Comparison of ENCODE assay signal across 9 cellular contexts in the genomic region with DNA sequence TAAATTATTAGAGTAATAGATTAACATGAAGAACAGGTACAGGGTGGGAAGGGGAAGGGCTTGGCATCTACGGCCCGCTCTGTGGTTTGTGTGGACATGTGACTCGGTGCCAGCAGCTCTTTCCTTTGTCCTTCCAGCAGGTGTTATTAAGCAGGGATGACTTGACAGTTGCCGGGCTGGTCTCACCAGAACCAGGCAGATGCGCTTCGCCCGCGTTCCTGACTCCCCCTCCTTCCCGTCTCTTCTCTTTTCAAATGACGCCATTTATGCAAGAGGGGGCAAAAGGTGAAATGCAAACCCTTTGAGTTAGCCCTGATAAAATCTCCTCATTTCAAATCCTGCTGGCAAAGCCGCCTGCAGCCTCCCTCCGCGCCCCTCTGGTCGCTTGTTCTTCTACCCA. TPM values are rescaled to one million over a fixed set of nuclear protein-coding genes. Genes with fewer than 3 reads are reported as not detected.
DNase-seq lines count a peak whose midpoint lies in the region; ATAC-seq and TF ChIP-seq lines count a peak whose summit lies in the region.
"Had no signal": no experiment of that assay in that cellular context is flagged by ENCODE, and none has a peak within 500 bp of the region (broad histone marks: within the 10 kb centered on the region; RNA-seq: fewer than 3 reads in every experiment).

No MANE protein-coding gene starts in this region.

- no peak overlapping the region for H4K5ac ChIP-seq in IMR-90 (ENCODE audit: low read depth, low read length)

- H3K23ac ChIP-seq in IMR-90 (ENCODE audit: low read depth, low read length) = no peak overlapping the region
- H3K23ac ChIP-seq in trophoblast cell (ENCODE audit: low read length) = no peak overlapping the region

- in situ Hi-C loops in IMR-90 (cut with MboI; ENCODE audit: low sequenced_read_pairs) = no loop called here

- H2AK5ac ChIP-seq in IMR-90 (ENCODE audit: low read depth, low read length) = no peak overlapping the region
- H2AK5ac ChIP-seq in trophoblast cell (ENCODE audit: low read length) = no peak overlapping the region

- H3K4me3 ChIP-seq in IMR-90 (ENCODE audit: insufficient read depth, low read depth, low read length) (no peak overlapping the region), trophoblast cell (ENCODE audit: low read depth, low read length) (no peak overlapping the region)

- no peaks in the 10 kb centered on the region for H3K9me1 ChIP-seq in IMR-90 (ENCODE audit: insufficient read depth, low read length)

- peaks cover 14% of the 10 kb centered on the region for H3K27me3 ChIP-seq in IMR-90 (ENCODE audit: control insufficient read depth, insufficient read depth, low read length)
- no peaks in the 10 kb centered on the region for H3K27me3 ChIP-seq in trophoblast cell (ENCODE audit: insufficient read depth, low read length)

- H3K27me3 Mint-ChIP-seq in activated naive CD4-positive, alpha-beta T cell treated with anti-CD3 and anti-CD28 coated beads, Interleukin-2, amount 10 ng/mL, durations not matched to agents 7 days and 5 days = no peaks in the 10 kb centered on the region

- H4K8ac ChIP-seq in IMR-90 (ENCODE audit: low read depth in 2 of 2, low read length in 2 of 2) (no peak overlapping the region), trophoblast cell (ENCODE audit: low read depth, low read length) (no peak overlapping the region)

- no peak overlapping the region for H3K56ac ChIP-seq in IMR-90 (ENCODE audit: extremely low read depth, insufficient read depth, low read length)

- H3K4ac ChIP-seq in IMR-90 (ENCODE audit: low read depth, low read length) (no peak overlapping the region), trophoblast cell (ENCODE audit: low read depth, low read length) (no peak overlapping the region)

- intact Hi-C loops in IMR-90 (cut with micrococcal nuclease) = no loop called here

- peak overlapping the region; percentile 99 for H3K27ac Mint-ChIP-seq in activated naive CD4-positive, alpha-beta T cell treated with anti-CD3 and anti-CD28 coated beads, Interleukin-2, amount 10 ng/mL, durations not matched to agents 7 days and 5 days
- H3K27ac Mint-ChIP-seq: H9 had no signal

- no peaks in the 10 kb centered on the region for H3K9me3 Mint-ChIP-seq in activated naive CD4-positive, alpha-beta T cell treated with anti-CD3 and anti-CD28 coated beads, Interleukin-2, amount 10 ng/mL, durations not matched to agents 7 days and 5 days

- H3K79me2 ChIP-seq in trophoblast cell (ENCODE audit: control insufficient read depth, insufficient read depth, low read length, poor library complexity) = no peaks in the 10 kb centered on the region

- H3K9me3 ChIP-seq in IMR-90 (ENCODE audit: control insufficient read depth, insufficient read depth, low read length) = no peaks in the 10 kb centered on the region
- peaks cover 2% of the 10 kb centered on the region for H3K9me3 ChIP-seq in trophoblast cell (ENCODE audit: insufficient read depth, low read depth, low read length)

- H3K4me2 ChIP-seq in IMR-90 (ENCODE audit: low read depth, low read length) (no peak overlapping the region), trophoblast cell (ENCODE audit: low read length) (no peak overlapping the region)

- TF ChIP-seq CTCF in IMR-90 (conservative IDR thresholded peaks at IDR 0.05; ENCODE audit: low read depth, low read length) = no peak

- H4K91ac ChIP-seq in IMR-90 (ENCODE audit: insufficient read depth, low read depth, low read length) (no peak overlapping the region), trophoblast cell (ENCODE audit: low read depth, low read length) (no peak overlapping the region)

- dilution Hi-C loops in IMR-90 (cut with HindIII; ENCODE audit: low sequenced_read_pairs, unreplicated experiment) = no loop called here

- POLR2A ChIA-PET in IMR-90 (lab: Charles Lee; ENCODE audit: unreplicated experiment) = no interaction called here

- H3K36me3 ChIP-seq in IMR-90 (ENCODE audit: control insufficient read depth, insufficient read depth, low read length) (no peaks in the 10 kb centered on the region), trophoblast cell (ENCODE audit: control insufficient read depth in 1 of 2, insufficient read depth in 2 of 2, low read length in 2 of 2) (no peaks in the 10 kb centered on the region)

- no peak overlapping the region for H4K12ac ChIP-seq in trophoblast cell (ENCODE audit: low read depth, low read length)

- H3K9ac ChIP-seq in IMR-90 (ENCODE audit: low read depth, low read length) (no peak overlapping the region), trophoblast cell (ENCODE audit: low read length) (no peak overlapping the region)

- no peak overlapping the region for H2BK15ac ChIP-seq in IMR-90 (ENCODE audit: low read depth, low read length)

- H2AK9ac ChIP-seq in IMR-90 (replicated peaks; ENCODE audit: low read depth, low read length, poor library complexity) = peak overlapping the region; percentile 28

- H3K27ac ChIP-seq in IMR-90 (ENCODE audit: insufficient read depth, low read length) (no peak overlapping the region), trophoblast cell (ENCODE audit: low read depth, low read length) (no peak overlapping the region)

- no peak overlapping the region for H3K14ac ChIP-seq in IMR-90 (replicated peaks; ENCODE audit: low read depth, low read length)
- H3K14ac ChIP-seq in trophoblast cell (ENCODE audit: low read length) = no peak overlapping the region

- no peak overlapping the region for H2BK12ac ChIP-seq in trophoblast cell (ENCODE audit: low read length)

- H2AFZ ChIP-seq in IMR-90 (replicated peaks; ENCODE audit: low read length, poor library complexity) (no peak overlapping the region), trophoblast cell (ENCODE audit: insufficient read depth, low read length, poor library complexity) (no peak overlapping the region)

- peaks cover 83% of the 10 kb centered on the region for H3K4me1 Mint-ChIP-seq in activated naive CD4-positive, alpha-beta T cell treated with anti-CD3 and anti-CD28 coated beads, Interleukin-2, amount 10 ng/mL, durations not matched to agents 7 days and 5 days

- CTCF ChIA-PET in IMR-90 (lab: Yijun Ruan, JAX) = no interaction called here
- CTCF ChIA-PET in activated naive CD4-positive, alpha-beta T cell treated with anti-CD3 and anti-CD28 coated beads, Interleukin-2, amount 10 ng/mL, durations not matched to agents 7 days and 5 days (lab: Charles Lee) = interaction anchor here (5.6 kb wide), 1 partner anchor 39 kb away, joined by 38 read pairs; a partner anchor contains a TSS

- no peak for TF ChIP-seq RAD21 in IMR-90 (IDR thresholded peaks at IDR 0.05; ENCODE audit: low read length)

- TF ChIP-seq POLR2A in IMR-90 (IDR thresholded peaks at IDR 0.05; ENCODE audit: low read depth, low read length) = no peak

- ATAC-seq in IMR-90 (ENCODE audit: low read depth) = no peak
- no peak for ATAC-seq in GM19023 (IDR thresholded peaks at IDR 0.05; ENCODE audit: unreplicated experiment)

- H3K79me1 ChIP-seq in IMR-90 (ENCODE audit: low read depth in 1 of 2, low read length in 2 of 2) = no peaks in the 10 kb centered on the region
- H3K79me1 ChIP-seq in trophoblast cell (ENCODE audit: low read length) = peaks cover 2% of the 10 kb centered on the region

- H3K18ac ChIP-seq in IMR-90 (ENCODE audit: low read depth, low read length) = no peak overlapping the region
- H3K18ac ChIP-seq in trophoblast cell (ENCODE audit: low read length) = no peak overlapping the region

- peak overlapping the region; percentile 86 for H3K4me3 Mint-ChIP-seq in activated naive CD4-positive, alpha-beta T cell treated with anti-CD3 and anti-CD28 coated beads, Interleukin-2, amount 10 ng/mL, durations not matched to agents 7 days and 5 days
- H3K4me3 Mint-ChIP-seq: H9 had no signal

- H4K20me1 ChIP-seq in IMR-90 (ENCODE audit: insufficient read depth, low read length) = no peaks in the 10 kb centered on the region

- no TSS peak for BruUV-seq in IMR-90 (replicated peaks; lab: Mats Ljungman, UMichigan)

- H3K36me3 Mint-ChIP-seq in activated naive CD4-positive, alpha-beta T cell treated with anti-CD3 and anti-CD28 coated beads, Interleukin-2, amount 10 ng/mL, durations not matched to agents 7 days and 5 days = peaks cover 22% of the 10 kb centered on the region

- H3K4me1 ChIP-seq in IMR-90 (ENCODE audit: control insufficient read depth, insufficient read depth, low read length) (no peaks in the 10 kb centered on the region), trophoblast cell (ENCODE audit: control insufficient read depth in 1 of 2, insufficient read depth in 2 of 2, low read length in 2 of 2) (peaks cover 8 to 14% of the 10 kb centered on the region in 2 experiments)

- H2BK120ac ChIP-seq in IMR-90 (ENCODE audit: low read depth, low read length) = no peak overlapping the region
- no peak overlapping the region for H2BK120ac ChIP-seq in trophoblast cell (ENCODE audit: insufficient read depth, low read length, poor library complexity)

- WGBS in IMR-90 (ENCODE audit: extremely low coverage in 2 of 2, insufficient read length in 1 of 2), 2 experiments = no CpG with 5 or more reads among the region's 14 CpGs
- no CpG with 5 or more reads among the region's 14 CpGs for WGBS in trophoblast cell (ENCODE audit: extremely low coverage, insufficient coverage, insufficient read length)

- no peak overlapping the region for H2BK20ac ChIP-seq in IMR-90 (ENCODE audit: low read depth, low read length)

- no peak for DNase-seq in IMR-90
- DNase-seq in NCI-H510A treated with DMSO at 0.1 percent for 48 hours (lab: John Stamatoyannopoulos, UW) = peak; percentile 84
- peak; percentile 47 for DNase-seq in activated naive CD4-positive, alpha-beta T cell treated with anti-CD3 and anti-CD28 coated beads, Interleukin-2, amount 10 ng/mL, durations not matched to agents 7 days and 5 days
- DNase-seq in trophoblast cell = peak; percentile 80 to 87
- DNase-seq in HuH-7 (ENCODE audit: low spot score) = no peak
- no peak for DNase-seq in germinal center (ENCODE audit: low spot score)
- DNase-seq: H9, SW 1271 had no signal

- H2BK5ac ChIP-seq in IMR-90 (ENCODE audit: low read depth, low read length, poor library complexity, severe bottlenecking) (no peak overlapping the region), trophoblast cell (ENCODE audit: low read depth, low read length, poor library complexity) (no peak overlapping the region)

TF ChIP-seq in IMR-90, 13 proteins besides CTCF, POLR2A, EP300 and RAD21:
- TF ChIP-seq, protein P1, sequence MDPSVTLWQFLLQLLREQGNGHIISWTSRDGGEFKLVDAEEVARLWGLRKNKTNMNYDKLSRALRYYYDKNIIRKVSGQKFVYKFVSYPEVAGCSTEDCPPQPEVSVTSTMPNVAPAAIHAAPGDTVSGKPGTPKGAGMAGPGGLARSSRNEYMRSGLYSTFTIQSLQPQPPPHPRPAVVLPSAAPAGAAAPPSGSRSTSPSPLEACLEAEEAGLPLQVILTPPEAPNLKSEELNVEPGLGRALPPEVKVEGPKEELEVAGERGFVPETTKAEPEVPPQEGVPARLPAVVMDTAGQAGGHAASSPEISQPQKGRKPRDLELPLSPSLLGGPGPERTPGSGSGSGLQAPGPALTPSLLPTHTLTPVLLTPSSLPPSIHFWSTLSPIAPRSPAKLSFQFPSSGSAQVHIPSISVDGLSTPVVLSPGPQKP (IDR thresholded peaks at IDR 0.05; ENCODE audit: borderline replicate concordance, low read depth, low read length) = no peak

RNA-seq across cellular contexts. Expression of a gene that starts 38.9 kb away (rescaled TPM):
- under 0.01 TPM in 2 replicates for total RNA-seq in IMR-90 (2012; rRNA removed)
- polyA plus RNA-seq in IMR-90 (2012; rRNA removed) = not detected in 2 replicates
- not detected in 2 replicates for polyA plus RNA-seq in IMR-90 (2012; cell fraction: cytosol; rRNA removed)
- not detected in 2 replicates for polyA plus RNA-seq in IMR-90 (2012; cell fraction: nucleus; rRNA removed; ENCODE audit: low replicate concordance)
- polyA plus RNA-seq in trophoblast cell (2013) = 46.8 and 48.8 TPM in 2 replicates

Comparison
In these comparisons a context has a peak if more than half of its experiments do, and no peak if none do; other contexts are left out.
1. DNase-seq: peak in NCI-H510A treated with DMSO at 0.1 percent for 48 hours (single experiment), activated naive CD4-positive, alpha-beta T cell treated with anti-CD3 and anti-CD28 coated beads, Interleukin-2, amount 10 ng/mL, durations not matched to agents 7 days and 5 days (single experiment) and trophoblast cell (2 of 2); none in IMR-90 (single experiment), HuH-7 (single experiment) and germinal center (single experiment).